In genomic region chr4:53589511-53589910, GRCh38 we compare ENCODE assay signal across 14 cellular contexts. TPM values are rescaled to one million over a fixed set of nuclear protein-coding genes. Genes with fewer than 3 reads are reported as not detected.
"Had no signal": no experiment of that assay in that cellular context is flagged by ENCODE, and none has a peak within 500 bp of the region (broad histone marks: within the 10 kb centered on the region; RNA-seq: fewer than 3 reads in every experiment).

No MANE protein-coding gene starts in this region.

- DNase-seq: activated effector memory CD4-positive, alpha-beta T cell treated with anti-CD3 and anti-CD28 coated beads, Interleukin-2, amount 50 U/mL, for 16 hours; activated T-cell treated with anti-CD3 and anti-CD28 coated beads, Interleukin-2, amount 50 U/mL, for 24 hours; dermis blood vessel endothelial cell; gastrocnemius medialis; midbrain; naive thymus-derived CD4-positive, alpha-beta T cell; posterior cingulate gyrus; right cardiac atrium; stimulated activated CD4-positive, alpha-beta T cell treated with anti-CD3 and anti-CD28 coated beads, Interleukin-12 subunit alpha, Interleukin-12 subunit beta, amount 100 ng/mL, for 4 hours; stimulated activated naive CD8-positive, alpha-beta T cell treated with anti-CD3 and anti-CD28 coated beads, Interleukin-15, Interleukin-2, amounts not matched to agents 100 U/mL and 50 U/mL, for 24 hours; T-helper 2 cell; testis had no signal

- H3K9me3 ChIP-seq: gastrocnemius medialis, neutrophil, testis had no signal

- H3K27ac ChIP-seq: gastrocnemius medialis, neutrophil, testis had no signal

- H3K27me3 ChIP-seq: gastrocnemius medialis, testis had no signal

- H3K27ac Mint-ChIP-seq: activated naive CD8-positive, alpha-beta T cell; activated T-cell treated with anti-CD3 and anti-CD28 coated beads, Interleukin-2, amount 50 U/mL, for 24 hours; naive thymus-derived CD4-positive, alpha-beta T cell had no signal

- H3K9me3 Mint-ChIP-seq: activated T-cell treated with anti-CD3 and anti-CD28 coated beads, Interleukin-2, amount 50 U/mL, for 24 hours had no signal

- H3K36me3 ChIP-seq: gastrocnemius medialis, neutrophil had no signal

- H3K4me1 ChIP-seq: testis had no signal

- H3K36me3 Mint-ChIP-seq: activated naive CD8-positive, alpha-beta T cell; naive thymus-derived CD4-positive, alpha-beta T cell had no signal

- H3K4me3 ChIP-seq: gastrocnemius medialis, testis had no signal

- H3K4me3 Mint-ChIP-seq: activated naive CD8-positive, alpha-beta T cell; activated T-cell treated with anti-CD3 and anti-CD28 coated beads, Interleukin-2, amount 50 U/mL, for 24 hours had no signal

- ATAC-seq: gastrocnemius medialis; naive thymus-derived CD4-positive, alpha-beta T cell; right cardiac atrium; stimulated activated naive CD8-positive, alpha-beta T cell treated with anti-CD3 and anti-CD28 coated beads, Interleukin-15, Interleukin-2, amounts not matched to agents 100 U/mL and 50 U/mL, for 24 hours had no signal

RNA-seq across cellular contexts. Expression of gene LNX1, which starts 1.8 kb away (rescaled TPM):
- total RNA-seq: naive thymus-derived CD4-positive, alpha-beta T cell had no signal
